17 cellular contexts compared by ENCODE assay signal in the genomic region with DNA sequence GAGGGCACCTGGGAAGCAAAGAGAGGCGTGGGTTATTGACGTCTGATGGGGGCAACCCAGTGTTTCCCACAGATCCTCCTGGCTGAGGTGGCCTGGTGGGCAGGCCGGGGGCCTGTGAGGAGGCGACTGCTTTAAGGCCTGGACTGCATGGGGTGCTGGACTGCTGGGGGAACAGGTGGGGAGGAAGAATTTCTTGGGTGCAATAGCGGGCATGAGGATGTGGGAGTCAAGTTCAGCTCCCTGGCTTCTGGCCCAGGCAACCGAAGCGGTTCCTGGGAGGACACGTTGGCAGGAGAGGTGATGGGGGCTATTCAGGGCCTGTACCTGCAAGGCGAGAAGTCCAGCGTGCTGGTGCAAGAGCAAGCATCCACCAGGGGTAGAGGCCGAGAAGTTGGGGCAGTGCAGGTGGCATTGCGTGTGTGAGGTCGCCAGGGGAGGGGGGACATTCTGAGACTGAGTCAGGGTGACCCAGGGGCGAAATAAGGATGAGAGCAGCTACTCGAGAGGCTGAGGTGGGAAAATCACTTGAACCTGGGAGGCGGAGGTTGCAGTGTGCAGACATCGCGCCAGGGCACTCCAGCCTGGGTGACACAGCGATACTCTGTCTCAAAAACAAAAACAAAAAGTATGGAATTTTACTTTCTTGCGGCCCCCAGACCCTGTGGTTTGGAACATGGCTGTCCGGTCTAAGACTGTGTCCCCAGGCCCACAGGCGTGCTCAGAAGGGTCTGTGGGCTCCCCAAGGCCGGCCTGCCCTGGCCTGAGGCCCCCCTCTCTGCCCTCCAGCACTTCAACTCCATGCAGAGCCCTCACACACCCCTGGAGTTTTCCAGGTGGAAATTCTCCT. TPM values are rescaled to one million over a fixed set of nuclear protein-coding genes. Genes with fewer than 3 reads are reported as not detected.
A peak's percentile ranks its signal among the peaks of the same experiment; 100 is the strongest.
DNase-seq lines count a peak whose midpoint lies in the region; ATAC-seq and TF ChIP-seq lines count a peak whose summit lies in the region.
"Had no signal": no experiment of that assay in that cellular context is flagged by ENCODE, and none has a peak within 500 bp of the region (broad histone marks: within the 10 kb centered on the region; RNA-seq: fewer than 3 reads in every experiment).

No MANE protein-coding gene starts in this region.

- H3K27me3 ChIP-seq in ascending aorta (no peaks in the 10 kb centered on the region), skeletal muscle tissue (ENCODE audit: control insufficient read depth in 3 of 3, insufficient read depth in 3 of 3, low read length in 3 of 3) (peaks cover 0 to 8% (median 0%) of the 10 kb centered on the region in 3 donors), vagina (no peaks in the 10 kb centered on the region)
- H3K27me3 ChIP-seq: BE2C had no signal

- TF ChIP-seq POLR2A in vagina (IDR thresholded peaks at IDR 0.05) = no peak

- H3K36me3 ChIP-seq in ascending aorta (no peaks in the 10 kb centered on the region), skeletal muscle tissue (ENCODE audit: control insufficient read depth in 3 of 3, insufficient read depth in 3 of 3, low read length in 3 of 3) (no peaks in the 10 kb centered on the region), vagina (no peaks in the 10 kb centered on the region)
- H3K36me3 ChIP-seq: BE2C had no signal

- peaks cover 2% of the 10 kb centered on the region for H3K4me1 Mint-ChIP-seq in osteocyte (ENCODE audit: unreplicated experiment)

- H3K4me3 ChIP-seq in ascending aorta (no peak overlapping the region), skeletal muscle tissue (ENCODE audit: low read length in 3 of 3) (peak overlapping the region in 1 of 3 donors; percentile 6), vagina (no peak overlapping the region)

- H3K27ac ChIP-seq in ascending aorta (peak overlapping the region; percentile 61 to 75), skeletal muscle tissue (ENCODE audit: low read depth, low read length) (no peak overlapping the region), vagina (no peak overlapping the region)

- no peak overlapping the region for H3K4me3 Mint-ChIP-seq in osteocyte (ENCODE audit: unreplicated experiment)
- H3K4me3 Mint-ChIP-seq: CD4-positive, alpha-beta memory T cell had no signal

- no peak for TF ChIP-seq CTCF in GM13976 (IDR thresholded peaks at IDR 0.05; ENCODE audit: borderline replicate concordance, control extremely low read depth, extremely low read depth, insufficient read depth, missing control alignments)
- TF ChIP-seq CTCF in ascending aorta (IDR thresholded peaks at IDR 0.05) = no peak
- TF ChIP-seq CTCF in vagina (IDR thresholded peaks at IDR 0.05) = no peak
- TF ChIP-seq CTCF in osteocyte (IDR thresholded peaks at IDR 0.05) = no peak

- in situ Hi-C loops in GM13976 (cut with MboI; ENCODE audit: low sequenced_read_pairs, unreplicated experiment) = no loop called here

- DNase-seq in GM13976 (ENCODE audit: low spot score) (peak; percentile 27), ascending aorta (ENCODE audit: low spot score in 2 of 2) (peak in 1 of 2 donors; percentile 61), mesenteric fat pad (ENCODE audit: low spot score) (peak; percentile 73), vagina (ENCODE audit: extremely low spot score in 2 of 2) (no peak), osteocyte (ENCODE audit: extremely low spot score, unreplicated experiment) (no peak), activated gamma-delta T cell (lab: John Stamatoyannopoulos, UW) (no peak)
- DNase-seq: BE2C; CD4-positive, alpha-beta memory T cell; DMS79; NCI-H146; NCI-H2081 treated with DMSO at 0.1 percent for 48 hours; NCI-H2227 treated with DMSO at 0.1 percent for 48 hours; NCI-H69; NK-92 treated with Interleukin-12 subunit alpha and Interleukin-12 subunit beta, amount 100 ng/mL, for 24 hours had no signal

- H3K36me3 Mint-ChIP-seq in osteocyte (ENCODE audit: unreplicated experiment) = no peaks in the 10 kb centered on the region
- H3K36me3 Mint-ChIP-seq: CD4-positive, alpha-beta memory T cell had no signal

- peak overlapping the region in 2 of 3 donors; percentile 6 to 25 for H3K9ac ChIP-seq in skeletal muscle tissue (ENCODE audit: low read depth in 1 of 3, low read length in 3 of 3)

- H3K27me3 Mint-ChIP-seq in osteocyte (ENCODE audit: unreplicated experiment) = peaks cover 3% of the 10 kb centered on the region

- intact Hi-C loops in ascending aorta (cut with DNase I) (no loop called here), vagina (cut with DNase I) (no loop called here)

- ATAC-seq in HG02588 (IDR thresholded peaks at IDR 0.05; ENCODE audit: unreplicated experiment) = no peak
- ATAC-seq: HCT116 had no signal

- H3K9me3 Mint-ChIP-seq in osteocyte (ENCODE audit: unreplicated experiment) = no peaks in the 10 kb centered on the region

- H3K9me3 ChIP-seq in ascending aorta = no peaks in the 10 kb centered on the region
- no peaks in the 10 kb centered on the region for H3K9me3 ChIP-seq in skeletal muscle tissue (ENCODE audit: control insufficient read depth in 3 of 3, low read length in 3 of 3)
- H3K9me3 ChIP-seq in vagina = no peaks in the 10 kb centered on the region
- H3K9me3 ChIP-seq: BE2C had no signal

- peaks cover 16 to 65% of the 10 kb centered on the region in 2 donors for H3K4me1 ChIP-seq in ascending aorta
- H3K4me1 ChIP-seq in skeletal muscle tissue (ENCODE audit: control insufficient read depth in 3 of 3, insufficient read depth in 3 of 3, low read length in 3 of 3) = peaks cover 19 to 41% (median 38%) of the 10 kb centered on the region in 3 donors
- H3K4me1 ChIP-seq in vagina = peaks cover 26% of the 10 kb centered on the region

- no peak overlapping the region for H3K27ac Mint-ChIP-seq in osteocyte (ENCODE audit: unreplicated experiment)

RNA-seq across cellular contexts. Expression of gene ELN, which starts 53.6 kb away (rescaled TPM):
- 395 TPM for total RNA-seq in ascending aorta
- total RNA-seq in mesenteric fat pad = 95.5 TPM
- 107 TPM for total RNA-seq in skeletal muscle tissue
- total RNA-seq in vagina = 38.3 TPM
- total RNA-seq in osteocyte = 13.3 and 13.5 TPM in 2 replicates
- total RNA-seq: CD4-positive, alpha-beta memory T cell had no signal

Comparison
In these comparisons a context has a peak if more than half of its experiments do, and no peak if none do; other contexts are left out.
1. DNase-seq: peak in GM13976 (single experiment) and mesenteric fat pad (single experiment); none in vagina (0 of 2), osteocyte (single experiment) and activated gamma-delta T cell (single experiment).
2. H3K27ac ChIP-seq: peak in ascending aorta (2 of 2); none in skeletal muscle tissue (single experiment) and vagina (single experiment).